Comparison of ENCODE assay signal across 1 cellular context in the genomic region with DNA sequence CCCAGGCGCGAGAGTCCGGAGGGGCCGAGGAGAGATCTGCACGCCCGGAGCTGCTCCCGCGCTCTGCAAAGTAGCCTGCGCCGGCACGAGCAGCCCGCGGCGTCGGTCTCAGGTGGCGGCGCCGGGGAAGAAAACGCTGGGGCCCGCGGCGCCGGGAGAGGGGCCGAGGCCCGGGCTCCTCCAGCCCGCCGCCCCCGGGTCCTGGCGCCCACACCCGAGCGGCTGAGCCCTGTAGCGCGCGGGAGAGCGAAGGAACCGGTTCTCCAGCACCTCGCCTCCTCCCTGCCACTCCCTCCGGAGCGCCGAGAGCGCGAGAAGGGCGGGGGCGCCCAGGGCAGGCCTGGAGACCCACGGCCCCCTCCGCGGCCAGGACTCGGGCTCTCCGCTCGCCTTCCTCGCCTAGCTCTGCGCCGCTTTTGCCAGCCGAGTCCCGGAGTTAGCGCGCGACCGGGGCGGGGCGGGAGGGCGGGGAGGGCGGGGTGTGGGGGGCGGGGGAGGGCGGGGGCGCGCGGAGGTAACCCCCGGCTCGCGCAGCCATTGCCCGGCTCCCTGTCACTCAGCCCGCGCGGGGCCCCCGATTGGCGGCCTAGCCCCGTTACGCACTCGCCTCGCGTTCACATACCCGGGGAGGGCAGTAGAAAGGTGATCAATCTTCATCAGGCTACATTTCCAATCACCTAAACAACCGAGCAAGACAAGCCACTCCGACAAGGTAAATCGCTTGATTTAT.
TF ChIP-seq lines count a peak whose summit lies in the region.

A gene (plus strand): TSS at position 645 of the 730 bp plus-strand sequence. CDS start 2,161 bp downstream, outside the sequence.

TF ChIP-seq in HepG2, 621 proteins besides CTCF, POLR2A, EP300 and RAD21 (continued from another document):
- TF ChIP-seq, protein P1, sequence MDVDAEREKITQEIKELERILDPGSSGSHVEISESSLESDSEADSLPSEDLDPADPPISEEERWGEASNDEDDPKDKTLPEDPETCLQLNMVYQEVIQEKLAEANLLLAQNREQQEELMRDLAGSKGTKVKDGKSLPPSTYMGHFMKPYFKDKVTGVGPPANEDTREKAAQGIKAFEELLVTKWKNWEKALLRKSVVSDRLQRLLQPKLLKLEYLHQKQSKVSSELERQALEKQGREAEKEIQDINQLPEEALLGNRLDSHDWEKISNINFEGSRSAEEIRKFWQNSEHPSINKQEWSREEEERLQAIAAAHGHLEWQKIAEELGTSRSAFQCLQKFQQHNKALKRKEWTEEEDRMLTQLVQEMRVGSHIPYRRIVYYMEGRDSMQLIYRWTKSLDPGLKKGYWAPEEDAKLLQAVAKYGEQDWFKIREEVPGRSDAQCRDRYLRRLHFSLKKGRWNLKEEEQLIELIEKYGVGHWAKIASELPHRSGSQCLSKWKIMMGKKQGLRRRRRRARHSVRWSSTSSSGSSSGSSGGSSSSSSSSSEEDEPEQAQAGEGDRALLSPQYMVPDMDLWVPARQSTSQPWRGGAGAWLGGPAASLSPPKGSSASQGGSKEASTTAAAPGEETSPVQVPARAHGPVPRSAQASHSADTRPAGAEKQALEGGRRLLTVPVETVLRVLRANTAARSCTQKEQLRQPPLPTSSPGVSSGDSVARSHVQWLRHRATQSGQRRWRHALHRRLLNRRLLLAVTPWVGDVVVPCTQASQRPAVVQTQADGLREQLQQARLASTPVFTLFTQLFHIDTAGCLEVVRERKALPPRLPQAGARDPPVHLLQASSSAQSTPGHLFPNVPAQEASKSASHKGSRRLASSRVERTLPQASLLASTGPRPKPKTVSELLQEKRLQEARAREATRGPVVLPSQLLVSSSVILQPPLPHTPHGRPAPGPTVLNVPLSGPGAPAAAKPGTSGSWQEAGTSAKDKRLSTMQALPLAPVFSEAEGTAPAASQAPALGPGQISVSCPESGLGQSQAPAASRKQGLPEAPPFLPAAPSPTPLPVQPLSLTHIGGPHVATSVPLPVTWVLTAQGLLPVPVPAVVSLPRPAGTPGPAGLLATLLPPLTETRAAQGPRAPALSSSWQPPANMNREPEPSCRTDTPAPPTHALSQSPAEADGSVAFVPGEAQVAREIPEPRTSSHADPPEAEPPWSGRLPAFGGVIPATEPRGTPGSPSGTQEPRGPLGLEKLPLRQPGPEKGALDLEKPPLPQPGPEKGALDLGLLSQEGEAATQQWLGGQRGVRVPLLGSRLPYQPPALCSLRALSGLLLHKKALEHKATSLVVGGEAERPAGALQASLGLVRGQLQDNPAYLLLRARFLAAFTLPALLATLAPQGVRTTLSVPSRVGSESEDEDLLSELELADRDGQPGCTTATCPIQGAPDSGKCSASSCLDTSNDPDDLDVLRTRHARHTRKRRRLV (CRISPR knock-in tag; IDR thresholded peaks at IDR 0.05), result no peak
- TF ChIP-seq NONO (IDR thresholded peaks at IDR 0.05) (no peak), NONO (CRISPR knock-in tag; conservative IDR thresholded peaks at IDR 0.05) (peak; percentile 66), ZNF749 (CRISPR knock-in tag; IDR thresholded peaks at IDR 0.05; ENCODE audit: borderline replicate concordance) (peak; percentile 70; the same call in 1 of the 2 replicates), ZNF441 (CRISPR knock-in tag; IDR thresholded peaks at IDR 0.05; ENCODE audit: borderline replicate concordance) (peak; percentile 80; the same call in 1 of the 2 replicates), ZNF713 (CRISPR knock-in tag; IDR thresholded peaks at IDR 0.05) (no peak), PAX8 (CRISPR knock-in tag; IDR thresholded peaks at IDR 0.05; ENCODE audit: borderline replicate concordance) (no peak), ELF3 (CRISPR knock-in tag; IDR thresholded peaks at IDR 0.05) (no peak; the same call in 1 of the 2 replicates), ZNF564 (CRISPR knock-in tag; IDR thresholded peaks at IDR 0.05) (no peak), ZNF674 (CRISPR knock-in tag; IDR thresholded peaks at IDR 0.05; ENCODE audit: low read depth) (peak; percentile 58; the same call in 1 of the 2 replicates), KDM5B (CRISPR knock-in tag; IDR thresholded peaks at IDR 0.05; ENCODE audit: borderline replicate concordance) (peak; percentile 88; the same call in 1 of the 2 replicates), FOXK1 (CRISPR knock-in tag; IDR thresholded peaks at IDR 0.05; ENCODE audit: borderline replicate concordance, low read depth) (no peak)
- TF ChIP-seq, protein P2, sequence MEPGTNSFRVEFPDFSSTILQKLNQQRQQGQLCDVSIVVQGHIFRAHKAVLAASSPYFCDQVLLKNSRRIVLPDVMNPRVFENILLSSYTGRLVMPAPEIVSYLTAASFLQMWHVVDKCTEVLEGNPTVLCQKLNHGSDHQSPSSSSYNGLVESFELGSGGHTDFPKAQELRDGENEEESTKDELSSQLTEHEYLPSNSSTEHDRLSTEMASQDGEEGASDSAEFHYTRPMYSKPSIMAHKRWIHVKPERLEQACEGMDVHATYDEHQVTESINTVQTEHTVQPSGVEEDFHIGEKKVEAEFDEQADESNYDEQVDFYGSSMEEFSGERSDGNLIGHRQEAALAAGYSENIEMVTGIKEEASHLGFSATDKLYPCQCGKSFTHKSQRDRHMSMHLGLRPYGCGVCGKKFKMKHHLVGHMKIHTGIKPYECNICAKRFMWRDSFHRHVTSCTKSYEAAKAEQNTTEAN (CRISPR knock-in tag; conservative IDR thresholded peaks at IDR 0.05), result no peak
- TF ChIP-seq, protein P3, sequence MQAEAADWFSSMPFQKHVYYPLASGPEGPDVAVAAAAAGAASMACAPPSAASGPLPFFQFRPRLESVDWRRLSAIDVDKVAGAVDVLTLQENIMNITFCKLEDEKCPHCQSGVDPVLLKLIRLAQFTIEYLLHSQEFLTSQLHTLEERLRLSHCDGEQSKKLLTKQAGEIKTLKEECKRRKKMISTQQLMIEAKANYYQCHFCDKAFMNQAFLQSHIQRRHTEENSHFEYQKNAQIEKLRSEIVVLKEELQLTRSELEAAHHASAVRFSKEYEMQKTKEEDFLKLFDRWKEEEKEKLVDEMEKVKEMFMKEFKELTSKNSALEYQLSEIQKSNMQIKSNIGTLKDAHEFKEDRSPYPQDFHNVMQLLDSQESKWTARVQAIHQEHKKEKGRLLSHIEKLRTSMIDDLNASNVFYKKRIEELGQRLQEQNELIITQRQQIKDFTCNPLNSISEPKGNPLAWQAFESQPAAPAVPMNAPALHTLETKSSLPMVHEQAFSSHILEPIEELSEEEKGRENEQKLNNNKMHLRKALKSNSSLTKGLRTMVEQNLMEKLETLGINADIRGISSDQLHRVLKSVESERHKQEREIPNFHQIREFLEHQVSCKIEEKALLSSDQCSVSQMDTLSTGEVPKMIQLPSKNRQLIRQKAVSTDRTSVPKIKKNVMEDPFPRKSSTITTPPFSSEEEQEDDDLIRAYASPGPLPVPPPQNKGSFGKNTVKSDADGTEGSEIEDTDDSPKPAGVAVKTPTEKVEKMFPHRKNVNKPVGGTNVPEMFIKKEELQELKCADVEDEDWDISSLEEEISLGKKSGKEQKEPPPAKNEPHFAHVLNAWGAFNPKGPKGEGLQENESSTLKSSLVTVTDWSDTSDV (CRISPR knock-in tag; IDR thresholded peaks at IDR 0.05), result peak; percentile 9; the same call in 1 of the 2 replicates
- TF ChIP-seq, protein P4, sequence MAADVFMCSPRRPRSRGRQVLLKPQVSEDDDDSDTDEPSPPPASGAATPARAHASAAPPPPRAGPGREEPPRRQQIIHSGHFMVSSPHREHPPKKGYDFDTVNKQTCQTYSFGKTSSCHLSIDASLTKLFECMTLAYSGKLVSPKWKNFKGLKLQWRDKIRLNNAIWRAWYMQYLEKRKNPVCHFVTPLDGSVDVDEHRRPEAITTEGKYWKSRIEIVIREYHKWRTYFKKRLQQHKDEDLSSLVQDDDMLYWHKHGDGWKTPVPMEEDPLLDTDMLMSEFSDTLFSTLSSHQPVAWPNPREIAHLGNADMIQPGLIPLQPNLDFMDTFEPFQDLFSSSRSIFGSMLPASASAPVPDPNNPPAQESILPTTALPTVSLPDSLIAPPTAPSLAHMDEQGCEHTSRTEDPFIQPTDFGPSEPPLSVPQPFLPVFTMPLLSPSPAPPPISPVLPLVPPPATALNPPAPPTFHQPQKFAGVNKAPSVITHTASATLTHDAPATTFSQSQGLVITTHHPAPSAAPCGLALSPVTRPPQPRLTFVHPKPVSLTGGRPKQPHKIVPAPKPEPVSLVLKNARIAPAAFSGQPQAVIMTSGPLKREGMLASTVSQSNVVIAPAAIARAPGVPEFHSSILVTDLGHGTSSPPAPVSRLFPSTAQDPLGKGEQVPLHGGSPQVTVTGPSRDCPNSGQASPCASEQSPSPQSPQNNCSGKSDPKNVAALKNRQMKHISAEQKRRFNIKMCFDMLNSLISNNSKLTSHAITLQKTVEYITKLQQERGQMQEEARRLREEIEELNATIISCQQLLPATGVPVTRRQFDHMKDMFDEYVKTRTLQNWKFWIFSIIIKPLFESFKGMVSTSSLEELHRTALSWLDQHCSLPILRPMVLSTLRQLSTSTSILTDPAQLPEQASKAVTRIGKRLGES (CRISPR knock-in tag; IDR thresholded peaks at IDR 0.05; ENCODE audit: borderline replicate concordance), result no peak; the same call in 1 of the 2 replicates
- TF ChIP-seq, protein P5, sequence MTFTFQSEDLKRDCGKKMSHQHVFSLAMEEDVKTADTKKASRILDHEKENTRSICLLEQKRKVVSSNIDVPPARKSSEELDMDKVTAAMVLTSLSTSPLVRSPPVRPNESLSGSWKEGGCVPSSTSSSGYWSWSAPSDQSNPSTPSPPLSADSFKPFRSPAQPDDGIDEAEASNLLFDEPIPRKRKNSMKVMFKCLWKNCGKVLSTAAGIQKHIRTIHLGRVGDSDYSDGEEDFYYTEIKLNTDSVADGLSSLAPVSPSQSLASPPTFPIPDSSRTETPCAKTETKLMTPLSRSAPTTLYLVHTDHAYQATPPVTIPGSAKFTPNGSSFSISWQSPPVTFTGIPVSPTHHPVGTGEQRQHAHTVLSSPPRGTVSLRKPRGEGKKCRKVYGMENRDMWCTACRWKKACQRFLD (CRISPR knock-in tag; IDR thresholded peaks at IDR 0.05; ENCODE audit: borderline replicate concordance), result no peak; the same call in 1 of the 2 replicates
- TF ChIP-seq, protein P6, sequence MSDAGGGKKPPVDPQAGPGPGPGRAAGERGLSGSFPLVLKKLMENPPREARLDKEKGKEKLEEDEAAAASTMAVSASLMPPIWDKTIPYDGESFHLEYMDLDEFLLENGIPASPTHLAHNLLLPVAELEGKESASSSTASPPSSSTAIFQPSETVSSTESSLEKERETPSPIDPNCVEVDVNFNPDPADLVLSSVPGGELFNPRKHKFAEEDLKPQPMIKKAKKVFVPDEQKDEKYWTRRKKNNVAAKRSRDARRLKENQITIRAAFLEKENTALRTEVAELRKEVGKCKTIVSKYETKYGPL (CRISPR knock-in tag; IDR thresholded peaks at IDR 0.05), result no peak
TF ChIP-seq in HepG2: peak in this region for 200.
